17 cellular contexts compared by ENCODE assay signal in the genomic region with DNA sequence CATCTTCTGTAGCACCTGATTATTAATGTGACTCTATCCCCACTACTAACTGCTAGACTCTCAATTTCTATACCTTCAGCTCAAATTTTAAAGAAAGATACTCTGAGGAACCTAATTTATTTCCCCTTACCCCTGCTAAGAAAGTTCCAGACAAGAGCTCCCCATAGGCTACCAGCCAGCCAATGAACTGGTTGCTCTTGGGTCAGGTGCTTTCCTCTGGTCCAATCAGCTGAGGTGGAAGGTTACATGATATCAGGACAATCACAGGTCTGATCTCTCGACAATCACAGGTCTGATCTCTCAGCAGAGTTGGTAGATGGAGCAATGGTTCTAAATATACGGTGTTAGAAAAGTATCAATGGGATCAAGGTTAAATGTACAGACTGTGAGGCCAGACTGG.
DNase-seq lines count a peak whose midpoint lies in the region; ATAC-seq and TF ChIP-seq lines count a peak whose summit lies in the region.
"Had no signal": no experiment of that assay in that cellular context is flagged by ENCODE, and none has a peak within 500 bp of the region (broad histone marks: within the 10 kb centered on the region; RNA-seq: fewer than 3 reads in every experiment).

No MANE protein-coding gene starts in this region.

- no peak for TF ChIP-seq POLR2A in HCT116 (IDR thresholded peaks at IDR 0.05; ENCODE audit: borderline replicate concordance, extremely low read depth, insufficient read depth, insufficient read length)
- TF ChIP-seq POLR2A in testis (IDR thresholded peaks at IDR 0.05): no peak

- DNase-seq in HCT116 (ENCODE audit: low read depth, low spot score) (peak; percentile 12), WTC11 (ENCODE audit: low spot score) (no peak), testis (peak; percentile 51), omental fat pad (ENCODE audit: low spot score) (no peak), hippocampal formation (lab: John Stamatoyannopoulos, UW) (no peak)
- DNase-seq in activated CD4-positive, alpha-beta T cell treated with anti-CD3 and anti-CD28 coated beads, Interleukin-2, amount 50 U/mL, for 4 hours: no peak
- DNase-seq: Caco-2; CD4-positive, CD25-positive, alpha-beta regulatory T cell; CD8-positive, alpha-beta T cell; DMS153; DND-41; GOT3 had no signal

- 64 to 75% methylated on average over 2 of the region's 2 CpGs for WGBS in testis, 2 donors

- POLR2A ChIA-PET in HCT116 (lab: Charles Lee) (no interaction called here), WTC11 (lab: Charles Lee) (no interaction called here)

- TF ChIP-seq RAD21 in HCT116 (IDR thresholded peaks at IDR 0.05; ENCODE audit: low read depth) (no peak), Ishikawa (IDR thresholded peaks at IDR 0.05; ENCODE audit: low read depth) (no peak)

- TF ChIP-seq CTCF in HCT116 (IDR thresholded peaks at IDR 0.05 in 2 of 3, conservative IDR thresholded peaks at IDR 0.05 in 1 of 3; ENCODE audit: borderline replicate concordance in 1 of 3, insufficient read depth in 1 of 3, low read depth in 2 of 3, low read length in 2 of 3) (no peak), WTC11 (IDR thresholded peaks at IDR 0.05) (no peak), testis (IDR thresholded peaks at IDR 0.05) (no peak), omental fat pad (IDR thresholded peaks at IDR 0.05) (no peak)

- H3K9me3 ChIP-seq in HCT116 (ENCODE audit: control insufficient read depth in 1 of 2, insufficient read depth in 1 of 2, low read depth in 1 of 2, low read length in 2 of 2) (no peaks in the 10 kb centered on the region), testis (no peaks in the 10 kb centered on the region)
- H3K9me3 ChIP-seq: BLaER1, Caco-2, HAP-1 had no signal

- H3K4me3 ChIP-seq in HCT116 (replicated peaks in 1 of 2; ENCODE audit: low read depth in 1 of 2, low read length in 2 of 2) (no peak overlapping the region), testis (no peak overlapping the region)
- H3K4me3 ChIP-seq: BLaER1, HAP-1 had no signal

- H3K9me3 Mint-ChIP-seq in WTC11: peaks cover 20% of the 10 kb centered on the region
- H3K9me3 Mint-ChIP-seq: CD8-positive, alpha-beta T cell had no signal

- H3K4me3 Mint-ChIP-seq in WTC11: no peak overlapping the region
- H3K4me3 Mint-ChIP-seq: B cell; CD4-positive, CD25-positive, alpha-beta regulatory T cell; CD8-positive, alpha-beta T cell had no signal

- no peaks in the 10 kb centered on the region for H3K36me3 Mint-ChIP-seq in WTC11
- H3K36me3 Mint-ChIP-seq: CD4-positive, CD25-positive, alpha-beta regulatory T cell; CD8-positive, alpha-beta T cell had no signal

- H3K9me2 ChIP-seq in HCT116 (ENCODE audit: insufficient read depth): peaks cover 5% of the 10 kb centered on the region; the same call in 1 of the 2 replicates

- H3K27ac Mint-ChIP-seq in WTC11: no peak overlapping the region
- H3K27ac Mint-ChIP-seq: B cell; CD4-positive, CD25-positive, alpha-beta regulatory T cell; CD8-positive, alpha-beta T cell had no signal

- no peaks in the 10 kb centered on the region for H4K20me1 ChIP-seq in HCT116 (ENCODE audit: insufficient read depth)
- H4K20me1 ChIP-seq: BLaER1 had no signal

- no peak for TF ChIP-seq EP300 in Ishikawa (IDR thresholded peaks at IDR 0.05; ENCODE audit: borderline replicate concordance)

- no peak overlapping the region for H3K9ac ChIP-seq in HCT116 (ENCODE audit: low read length)
- H3K9ac ChIP-seq: BLaER1 had no signal

- CTCF ChIA-PET in HCT116 (lab: Charles Lee) (no interaction called here), WTC11 (lab: Charles Lee) (no interaction called here)

- no peaks in the 10 kb centered on the region for H3K4me1 Mint-ChIP-seq in WTC11
- H3K4me1 Mint-ChIP-seq: B cell; CD4-positive, CD25-positive, alpha-beta regulatory T cell had no signal

- H3K4me2 ChIP-seq in HCT116 (ENCODE audit: low read length): no peak overlapping the region
- H3K4me2 ChIP-seq: BLaER1 had no signal

- no peak overlapping the region for H3K27ac ChIP-seq in HCT116 (ENCODE audit: low read depth, low read length)
- H3K27ac ChIP-seq in testis: no peak overlapping the region
- H3K27ac ChIP-seq: BLaER1, C4-2B had no signal

- no peaks in the 10 kb centered on the region; the same call in 1 of the 2 replicates for H3K27me3 Mint-ChIP-seq in WTC11 (ENCODE audit: low read depth)

- RAD21 ChIA-PET in HCT116 (lab: Charles Lee; ENCODE audit: low non-redundant PET in 1 of 2, low total read pairs in 2 of 2, uncharacterized antibody in 2 of 2, unreplicated experiment in 2 of 2): no interaction called here

- H3K79me2 ChIP-seq in HCT116 (ENCODE audit: insufficient read depth, low read length): no peaks in the 10 kb centered on the region

- H3K4me1 ChIP-seq in HCT116 (ENCODE audit: control insufficient read depth in 1 of 2, insufficient read depth in 2 of 2, low read length in 2 of 2) (no peaks in the 10 kb centered on the region), testis (no peaks in the 10 kb centered on the region)
- H3K4me1 ChIP-seq: BLaER1, Caco-2, HAP-1 had no signal

- H3K36me3 ChIP-seq in HCT116 (ENCODE audit: control insufficient read depth in 1 of 2, insufficient read depth in 2 of 2, low read length in 2 of 2) (no peaks in the 10 kb centered on the region), testis (ENCODE audit: low read depth, missing control alignments) (no peaks in the 10 kb centered on the region)
- H3K36me3 ChIP-seq: BLaER1, HAP-1 had no signal

- 0 out of 2 replicates have a peak, but pooled peaks cover 4% of the 10 kb centered on the region for H3K27me3 ChIP-seq in HCT116 (ENCODE audit: insufficient read depth, low read length)
- no peaks in the 10 kb centered on the region for H3K27me3 ChIP-seq in testis
- H3K27me3 ChIP-seq: BLaER1 had no signal

- ATAC-seq in HCT116 (no peak; the same call in 1 of the 2 replicates), WTC11 (no peak), omental fat pad (ENCODE audit: low FRiP score) (no peak)
- ATAC-seq: CD8-positive, alpha-beta T cell had no signal

- intact Hi-C loops in HCT116 (cut with micrococcal nuclease): no loop called here
- intact Hi-C loops in testis (cut with DNase I; ENCODE audit: low total_unique reads): no loop called here

- H2AFZ ChIP-seq in HCT116 (ENCODE audit: low read depth, low read length, poor library complexity, severe bottlenecking): no peak overlapping the region

- no TSS peak for BruUV-seq in HCT116 (replicated peaks; lab: Mats Ljungman, UMichigan)

TF ChIP-seq in HCT116, 20 proteins besides CTCF, POLR2A, EP300 and RAD21 (continues in another document):
- no peak for TF ChIP-seq POLR2AphosphoS5 (IDR thresholded peaks at IDR 0.05; ENCODE audit: low read depth, low read length)

TF ChIP-seq in Ishikawa, 13 proteins besides CTCF, POLR2A, EP300 and RAD21 (continues in another document):
- TF ChIP-seq, protein P1, sequence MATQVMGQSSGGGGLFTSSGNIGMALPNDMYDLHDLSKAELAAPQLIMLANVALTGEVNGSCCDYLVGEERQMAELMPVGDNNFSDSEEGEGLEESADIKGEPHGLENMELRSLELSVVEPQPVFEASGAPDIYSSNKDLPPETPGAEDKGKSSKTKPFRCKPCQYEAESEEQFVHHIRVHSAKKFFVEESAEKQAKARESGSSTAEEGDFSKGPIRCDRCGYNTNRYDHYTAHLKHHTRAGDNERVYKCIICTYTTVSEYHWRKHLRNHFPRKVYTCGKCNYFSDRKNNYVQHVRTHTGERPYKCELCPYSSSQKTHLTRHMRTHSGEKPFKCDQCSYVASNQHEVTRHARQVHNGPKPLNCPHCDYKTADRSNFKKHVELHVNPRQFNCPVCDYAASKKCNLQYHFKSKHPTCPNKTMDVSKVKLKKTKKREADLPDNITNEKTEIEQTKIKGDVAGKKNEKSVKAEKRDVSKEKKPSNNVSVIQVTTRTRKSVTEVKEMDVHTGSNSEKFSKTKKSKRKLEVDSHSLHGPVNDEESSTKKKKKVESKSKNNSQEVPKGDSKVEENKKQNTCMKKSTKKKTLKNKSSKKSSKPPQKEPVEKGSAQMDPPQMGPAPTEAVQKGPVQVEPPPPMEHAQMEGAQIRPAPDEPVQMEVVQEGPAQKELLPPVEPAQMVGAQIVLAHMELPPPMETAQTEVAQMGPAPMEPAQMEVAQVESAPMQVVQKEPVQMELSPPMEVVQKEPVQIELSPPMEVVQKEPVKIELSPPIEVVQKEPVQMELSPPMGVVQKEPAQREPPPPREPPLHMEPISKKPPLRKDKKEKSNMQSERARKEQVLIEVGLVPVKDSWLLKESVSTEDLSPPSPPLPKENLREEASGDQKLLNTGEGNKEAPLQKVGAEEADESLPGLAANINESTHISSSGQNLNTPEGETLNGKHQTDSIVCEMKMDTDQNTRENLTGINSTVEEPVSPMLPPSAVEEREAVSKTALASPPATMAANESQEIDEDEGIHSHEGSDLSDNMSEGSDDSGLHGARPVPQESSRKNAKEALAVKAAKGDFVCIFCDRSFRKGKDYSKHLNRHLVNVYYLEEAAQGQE (IDR thresholded peaks at IDR 0.05; ENCODE audit: low read depth): no peak

TF ChIP-seq in WTC11, 78 proteins besides CTCF, POLR2A, EP300 and RAD21:
- no peak for TF ChIP-seq NR1H2 (CRISPR knock-in tag; IDR thresholded peaks at IDR 0.05)
- TF ChIP-seq, protein P2, sequence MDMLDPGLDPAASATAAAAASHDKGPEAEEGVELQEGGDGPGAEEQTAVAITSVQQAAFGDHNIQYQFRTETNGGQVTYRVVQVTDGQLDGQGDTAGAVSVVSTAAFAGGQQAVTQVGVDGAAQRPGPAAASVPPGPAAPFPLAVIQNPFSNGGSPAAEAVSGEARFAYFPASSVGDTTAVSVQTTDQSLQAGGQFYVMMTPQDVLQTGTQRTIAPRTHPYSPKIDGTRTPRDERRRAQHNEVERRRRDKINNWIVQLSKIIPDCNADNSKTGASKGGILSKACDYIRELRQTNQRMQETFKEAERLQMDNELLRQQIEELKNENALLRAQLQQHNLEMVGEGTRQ (CRISPR knock-in tag; IDR thresholded peaks at IDR 0.05): 0 out of 2 replicates have a peak, but pooled peaks have one; percentile 19

Comparison
In these comparisons a context has a peak if more than half of its experiments do, and no peak if none do; other contexts are left out.
1. DNase-seq: peak in HCT116 (single experiment) and testis (single experiment); none in WTC11 (single experiment), omental fat pad (single experiment), activated CD4-positive, alpha-beta T cell treated with anti-CD3 and anti-CD28 coated beads, Interleukin-2, amount 50 U/mL, for 4 hours (0 of 2) and hippocampal formation (0 of 2).